23 cellular contexts compared by ENCODE assay signal in genomic region chr12:4807116-4807783, GRCh38.
DNase-seq lines count a peak whose midpoint lies in the region; ATAC-seq, FAIRE-seq and TF ChIP-seq lines count a peak whose summit lies in the region.
"Had no signal": no experiment of that assay in that cellular context is flagged by ENCODE, and none has a peak within 500 bp of the region (broad histone marks: within the 10 kb centered on the region; RNA-seq: fewer than 3 reads in every experiment).

No MANE protein-coding gene starts in this region.

- H3K4me3 ChIP-seq in CD8-positive, alpha-beta memory T cell (ENCODE audit: low read length), result no peak overlapping the region
- no peak overlapping the region for H3K4me3 ChIP-seq in GM23338
- H3K4me3 ChIP-seq in small intestine (ENCODE audit: low read depth in 1 of 2, low read length in 2 of 2), result no peak overlapping the region
- H3K4me3 ChIP-seq: A549, adrenal gland, GM23248, SJCRH30 had no signal

- H3K9me2 ChIP-seq in GM23338 (ENCODE audit: insufficient read depth), result peaks cover 3% of the 10 kb centered on the region; the same call in 1 of the 2 replicates

- WGBS in small intestine, 3 donors, result 54 to 67% (median 59%) methylated on average over 6 of the region's 6 CpGs

- peak overlapping the region; percentile 54 for H3K27ac Mint-ChIP-seq in activated CD4-positive, alpha-beta T cell treated with anti-CD3 and anti-CD28 coated beads, Interleukin-2, amount 10 ng/mL, durations not matched to agents 7 days and 5 days
- peak overlapping the region in 7 of 8 donors; percentile 47 to 87 (median 54) for H3K27ac Mint-ChIP-seq in CD8-positive, alpha-beta memory T cell
- peak overlapping the region; percentile 24 for H3K27ac Mint-ChIP-seq in T-helper 17 cell
- no peak overlapping the region for H3K27ac Mint-ChIP-seq in memory B cell
- H3K27ac Mint-ChIP-seq in GM23338, result no peak overlapping the region
- H3K27ac Mint-ChIP-seq: activated B cell treated with CpG ODN at 0.5 μM for 24 hours had no signal

- H3K27ac ChIP-seq in CD8-positive, alpha-beta memory T cell (ENCODE audit: low read depth, low read length), result no peak overlapping the region
- H3K27ac ChIP-seq in GM23338 (ENCODE audit: low read depth) (no peak overlapping the region), small intestine (ENCODE audit: low read depth in 1 of 2, low read length in 1 of 2) (no peak overlapping the region)
- H3K27ac ChIP-seq: A549, adrenal gland, GM23248, SJCRH30 had no signal

- no peaks in the 10 kb centered on the region for H3K79me2 ChIP-seq in GM23338 (replicated peaks; ENCODE audit: insufficient read depth)

- DNase-seq in activated CD4-positive, alpha-beta T cell treated with anti-CD3 and anti-CD28 coated beads, Interleukin-2, amount 10 ng/mL, durations not matched to agents 7 days and 5 days, result no peak
- no peak for DNase-seq in activated CD4-positive, alpha-beta T cell treated with anti-CD3 and anti-CD28 coated beads, Interleukin-2, amount 50 U/mL, for 4 hours
- no peak for DNase-seq in CD8-positive, alpha-beta memory T cell
- DNase-seq in T-helper 17 cell, result no peak
- no peak for DNase-seq in memory B cell (ENCODE audit: low spot score in 2 of 2)
- DNase-seq in GM23338 (ENCODE audit: low spot score), result no peak
- no peak for DNase-seq in AG08395 (ENCODE audit: low spot score)
- no peak for DNase-seq in small intestine
- DNase-seq: activated B cell treated with CpG ODN at 0.5 μM for 24 hours; adrenal gland; GM23248; KBM-7; naive B cell; NCI-H187 treated with DMSO at 0.1 percent for 48 hours; NCI-H345; SJCRH30; stimulated activated CD4-positive, alpha-beta T cell treated with anti-CD3 and anti-CD28 coated beads, Interleukin-2, amount 100 ng/mL, for 24 hours; substantia nigra; T-helper 9 cell had no signal

- ATAC-seq in T-helper 17 cell, result peak; percentile 44
- peak; percentile 45 for ATAC-seq in memory B cell (ENCODE audit: low read depth)
- no peak for ATAC-seq in GM23338
- ATAC-seq: A549, Panc1 had no signal

- H3K4me2 ChIP-seq in GM23338, result no peak overlapping the region
- H3K4me2 ChIP-seq: A549 had no signal

- H3K9me3 ChIP-seq in CD8-positive, alpha-beta memory T cell (ENCODE audit: low read length), result no peaks in the 10 kb centered on the region
- H3K9me3 ChIP-seq in T-helper 17 cell (ENCODE audit: control insufficient read depth, low read length, poor library complexity, severe bottlenecking) (no peaks in the 10 kb centered on the region), small intestine (ENCODE audit: control insufficient read depth, low read depth) (no peaks in the 10 kb centered on the region)
- H3K9me3 ChIP-seq: A549, adrenal gland, SJCRH30 had no signal

- H3K4me3 Mint-ChIP-seq in activated CD4-positive, alpha-beta T cell treated with anti-CD3 and anti-CD28 coated beads, Interleukin-2, amount 10 ng/mL, durations not matched to agents 7 days and 5 days, result no peak overlapping the region
- H3K4me3 Mint-ChIP-seq in CD8-positive, alpha-beta memory T cell, result peak overlapping the region; percentile 61 to 84 (median 74)
- peak overlapping the region; percentile 63 for H3K4me3 Mint-ChIP-seq in T-helper 17 cell
- H3K4me3 Mint-ChIP-seq in memory B cell, result no peak overlapping the region
- H3K4me3 Mint-ChIP-seq in GM23338, result no peak overlapping the region

- peaks cover 22% of the 10 kb centered on the region for H3K4me1 ChIP-seq in CD8-positive, alpha-beta memory T cell (ENCODE audit: insufficient read depth, low read length)
- no peaks in the 10 kb centered on the region; the same call in 1 of the 2 replicates for H3K4me1 ChIP-seq in GM23338 (ENCODE audit: insufficient read depth)
- no peaks in the 10 kb centered on the region for H3K4me1 ChIP-seq in small intestine (ENCODE audit: control insufficient read depth in 2 of 2, insufficient read depth in 1 of 2, low read depth in 1 of 2, low read length in 1 of 2)
- H3K4me1 ChIP-seq: A549, SJCRH30 had no signal

- peaks cover 31% of the 10 kb centered on the region for H3K27me3 Mint-ChIP-seq in activated CD4-positive, alpha-beta T cell treated with anti-CD3 and anti-CD28 coated beads, Interleukin-2, amount 10 ng/mL, durations not matched to agents 7 days and 5 days
- peaks cover 23 to 39% of the 10 kb centered on the region in 2 donors for H3K27me3 Mint-ChIP-seq in CD8-positive, alpha-beta memory T cell
- H3K27me3 Mint-ChIP-seq in T-helper 17 cell (peaks cover 62% of the 10 kb centered on the region), memory B cell (peaks cover 16% of the 10 kb centered on the region), GM23338 (ENCODE audit: insufficient read depth, low read depth, poor library complexity) (peaks cover 45% of the 10 kb centered on the region)

- POLR2A ChIA-PET in activated CD4-positive, alpha-beta T cell treated with anti-CD3 and anti-CD28 coated beads, Interleukin-2, amount 10 ng/mL, durations not matched to agents 7 days and 5 days (lab: Charles Lee), result no interaction called here
- POLR2A ChIA-PET in CD8-positive, alpha-beta memory T cell (lab: Charles Lee), result no interaction called here

- H3K36me3 ChIP-seq in CD8-positive, alpha-beta memory T cell (ENCODE audit: insufficient read depth, low read length), result no peaks in the 10 kb centered on the region
- H3K36me3 ChIP-seq in GM23338 (ENCODE audit: insufficient read depth), result no peaks in the 10 kb centered on the region
- no peaks in the 10 kb centered on the region for H3K36me3 ChIP-seq in small intestine (ENCODE audit: control insufficient read depth in 2 of 2, insufficient read depth in 2 of 2, low read length in 2 of 2)
- H3K36me3 ChIP-seq: adrenal gland, SJCRH30 had no signal

- no peak for TF ChIP-seq CTCF in GM23338 (conservative IDR thresholded peaks at IDR 0.05; ENCODE audit: low read depth in 2 of 2)

- peaks cover 6% of the 10 kb centered on the region for H3K36me3 Mint-ChIP-seq in activated CD4-positive, alpha-beta T cell treated with anti-CD3 and anti-CD28 coated beads, Interleukin-2, amount 10 ng/mL, durations not matched to agents 7 days and 5 days (ENCODE audit: low read depth)
- H3K36me3 Mint-ChIP-seq in CD8-positive, alpha-beta memory T cell, result peaks cover 0 to 5% (median 0%) of the 10 kb centered on the region in 3 donors
- H3K36me3 Mint-ChIP-seq in T-helper 17 cell (ENCODE audit: low read depth), result peaks cover 6% of the 10 kb centered on the region
- peaks cover 4% of the 10 kb centered on the region for H3K36me3 Mint-ChIP-seq in memory B cell
- H3K36me3 Mint-ChIP-seq in GM23338 (ENCODE audit: low read depth), result peaks cover 13% of the 10 kb centered on the region

- CTCF ChIA-PET in activated CD4-positive, alpha-beta T cell treated with anti-CD3 and anti-CD28 coated beads, Interleukin-2, amount 10 ng/mL, durations not matched to agents 7 days and 5 days (lab: Charles Lee), result interaction anchor here (0.9 to 1.0 kb wide), 2 partner anchors 22 to 43 kb away, joined by 3 to 4 read pairs; no protein-coding TSS in a partner anchor
- CTCF ChIA-PET in CD8-positive, alpha-beta memory T cell (lab: Charles Lee), result interaction anchor here (0.9 to 1.3 kb wide), 3 partner anchors 14 to 50 kb away, joined by 3 to 4 read pairs (median 3); no protein-coding TSS in a partner anchor

- H2AFZ ChIP-seq in GM23338, result no peak overlapping the region
- H2AFZ ChIP-seq: GM23248 had no signal

- H3K9me3 Mint-ChIP-seq in activated CD4-positive, alpha-beta T cell treated with anti-CD3 and anti-CD28 coated beads, Interleukin-2, amount 10 ng/mL, durations not matched to agents 7 days and 5 days, result no peaks in the 10 kb centered on the region
- H3K9me3 Mint-ChIP-seq in CD8-positive, alpha-beta memory T cell, result no peaks in the 10 kb centered on the region
- H3K9me3 Mint-ChIP-seq in memory B cell (no peaks in the 10 kb centered on the region), GM23338 (peaks cover 7% of the 10 kb centered on the region; the same call in 2 of the 3 replicates)
- H3K9me3 Mint-ChIP-seq: activated B cell treated with CpG ODN at 0.5 μM for 24 hours, naive B cell had no signal

- no peaks in the 10 kb centered on the region; the same call in 1 of the 2 replicates for H4K20me1 ChIP-seq in GM23338 (replicated peaks; ENCODE audit: insufficient read depth)

- no peak for FAIRE-seq in small intestine (lab: Jason Lieb, UNC)
- FAIRE-seq: A549, bronchial epithelial cell, frontal cortex had no signal

- H3K4me1 Mint-ChIP-seq in activated CD4-positive, alpha-beta T cell treated with anti-CD3 and anti-CD28 coated beads, Interleukin-2, amount 10 ng/mL, durations not matched to agents 7 days and 5 days, result peaks cover 40% of the 10 kb centered on the region
- peaks cover 39 to 53% (median 50%) of the 10 kb centered on the region in 3 donors for H3K4me1 Mint-ChIP-seq in CD8-positive, alpha-beta memory T cell
- peaks cover 40% of the 10 kb centered on the region for H3K4me1 Mint-ChIP-seq in T-helper 17 cell
- H3K4me1 Mint-ChIP-seq in memory B cell, result peaks cover 24% of the 10 kb centered on the region
- peaks cover 2% of the 10 kb centered on the region; the same call in 2 of the 3 replicates for H3K4me1 Mint-ChIP-seq in GM23338

- H3K27me3 ChIP-seq in CD8-positive, alpha-beta memory T cell (ENCODE audit: insufficient read depth, low read length, poor library complexity, severe bottlenecking), result no peaks in the 10 kb centered on the region
- H3K27me3 ChIP-seq in GM23338 (ENCODE audit: insufficient read depth) (peaks cover 59% of the 10 kb centered on the region), small intestine (ENCODE audit: control insufficient read depth in 2 of 2, insufficient read depth in 2 of 2, low read length in 2 of 2) (peaks cover 3 to 12% of the 10 kb centered on the region in 2 donors)
- H3K27me3 ChIP-seq: SJCRH30 had no signal

- H3F3A ChIP-seq in GM23338 (replicated peaks; ENCODE audit: low read depth), result no peaks in the 10 kb centered on the region

Comparison
In these comparisons a context has a peak if more than half of its experiments do, and no peak if none do; other contexts are left out.
1. H3K27ac Mint-ChIP-seq: peak in activated CD4-positive, alpha-beta T cell treated with anti-CD3 and anti-CD28 coated beads, Interleukin-2, amount 10 ng/mL, durations not matched to agents 7 days and 5 days (single experiment), CD8-positive, alpha-beta memory T cell (7 of 8) and T-helper 17 cell (single experiment); none in memory B cell (single experiment) and GM23338 (single experiment).
2. H3K4me3 Mint-ChIP-seq: peak in CD8-positive, alpha-beta memory T cell (7 of 7) and T-helper 17 cell (single experiment); none in activated CD4-positive, alpha-beta T cell treated with anti-CD3 and anti-CD28 coated beads, Interleukin-2, amount 10 ng/mL, durations not matched to agents 7 days and 5 days (single experiment), memory B cell (single experiment) and GM23338 (single experiment).